ENCODE assay signal across 10 cellular contexts in the genomic region with DNA sequence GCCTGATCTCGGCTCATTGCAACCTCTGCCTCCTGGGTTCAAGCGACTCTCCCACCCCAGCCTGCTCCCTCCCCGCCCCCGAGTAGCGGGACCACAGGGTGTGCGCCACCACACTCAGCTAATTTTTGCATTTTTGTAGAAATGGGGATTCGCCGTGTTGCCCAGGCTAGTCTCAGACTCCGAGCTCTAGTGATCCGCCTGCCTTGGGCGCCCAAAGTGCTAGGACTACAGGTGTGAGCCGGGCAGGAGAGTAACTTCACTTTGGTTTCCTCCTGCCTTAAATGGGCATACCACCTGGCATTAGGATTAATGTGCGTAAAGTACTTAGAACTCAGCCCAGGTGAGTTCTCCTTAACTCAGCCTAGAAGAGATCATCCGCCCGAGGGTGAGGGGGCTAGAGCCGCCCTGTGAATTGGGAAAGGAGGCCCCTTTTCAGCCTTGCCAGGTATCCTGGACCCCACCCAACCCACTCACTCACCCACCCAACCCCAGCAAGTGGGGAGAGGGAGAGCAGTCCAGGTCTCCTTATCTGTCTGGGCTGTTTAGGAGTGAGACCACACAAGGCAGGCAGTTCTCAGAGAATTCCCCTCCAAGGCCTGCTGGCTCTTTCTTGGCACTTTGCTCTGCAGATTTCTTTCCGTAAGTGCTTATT. TPM values are rescaled to one million over a fixed set of nuclear protein-coding genes. Genes with fewer than 3 reads are reported as not detected.
A peak's percentile ranks its signal among the peaks of the same experiment; 100 is the strongest.
DNase-seq lines count a peak whose midpoint lies in the region; ATAC-seq, FAIRE-seq and TF ChIP-seq lines count a peak whose summit lies in the region.
"Had no signal": no experiment of that assay in that cellular context is flagged by ENCODE, and none has a peak within 500 bp of the region (broad histone marks: within the 10 kb centered on the region; RNA-seq: fewer than 3 reads in every experiment).

No MANE protein-coding gene starts in this region.

- WGBS in pancreas, 2 donors, result 90 to 93% methylated on average over 17 of the region's 17 CpGs

- DNase-seq in CD8-positive, alpha-beta memory T cell, result peak in 1 of 5 donors; percentile 53
- DNase-seq in NCI-H510A treated with DMSO at 0.1 percent for 48 hours (lab: John Stamatoyannopoulos, UW), result peak; percentile 69
- DNase-seq in effector memory CD4-positive, alpha-beta T cell, result no peak
- no peak for DNase-seq in pancreas
- no peak for DNase-seq in germinal center (ENCODE audit: low spot score)
- DNase-seq in GM10248 (ENCODE audit: extremely low spot score), result no peak
- DNase-seq in stimulated activated CD4-positive, alpha-beta T cell treated with anti-CD3 and anti-CD28 coated beads, Interleukin-2, amount 100 ng/mL, for 48 hours, result no peak
- no peak for DNase-seq in NCI-H1417 treated with DMSO at 0.1 percent for 48 hours (lab: John Stamatoyannopoulos, UW)
- DNase-seq: central memory CD4-positive, alpha-beta T cell had no signal

- peaks cover 14% of the 10 kb centered on the region for H3K36me3 ChIP-seq in CD8-positive, alpha-beta memory T cell (ENCODE audit: insufficient read depth, low read length)
- peaks cover 22% of the 10 kb centered on the region for H3K36me3 ChIP-seq in effector memory CD4-positive, alpha-beta T cell (ENCODE audit: control insufficient read depth, insufficient read depth, low read length)
- H3K36me3 ChIP-seq in pancreas, result peaks cover 0 to 5% (median 0%) of the 10 kb centered on the region in 3 donors

- H3K4me3 ChIP-seq in CD8-positive, alpha-beta memory T cell (ENCODE audit: low read length), result peak overlapping the region; percentile 45
- H3K4me3 ChIP-seq in effector memory CD4-positive, alpha-beta T cell (ENCODE audit: insufficient read depth, low read depth, low read length, poor library complexity, severe bottlenecking), result peak overlapping the region; percentile 99
- H3K4me3 ChIP-seq in pancreas, result peak overlapping the region in 1 of 4 donors; percentile 70

- H3K9me3 Mint-ChIP-seq in CD8-positive, alpha-beta memory T cell, result peaks cover 0 to 15% (median 6%) of the 10 kb centered on the region in 5 donors

- H3K36me3 Mint-ChIP-seq in CD8-positive, alpha-beta memory T cell, result peaks cover 13 to 32% (median 13%) of the 10 kb centered on the region in 3 donors

- CTCF ChIA-PET in CD8-positive, alpha-beta memory T cell (lab: Charles Lee), result interaction anchor here (4.2 kb wide), 1 partner anchor 8 kb away, joined by 70 read pairs; no protein-coding TSS in a partner anchor
- CTCF ChIA-PET in GM10248 (lab: Yijun Ruan, JAX), result no interaction called here

- POLR2A ChIA-PET in CD8-positive, alpha-beta memory T cell (lab: Charles Lee), result interaction anchor here (0.6 to 4.3 kb wide), 3 partner anchors 8 to 118 kb away, joined by 3 to 96 read pairs (median 5); no protein-coding TSS in a partner anchor
- POLR2A ChIA-PET in GM10248 (lab: Yijun Ruan, JAX), result interaction anchor here (1.2 kb wide), 1 partner anchor 31 kb away, joined by 4 read pairs; a partner anchor contains a TSS

- peaks cover 60% of the 10 kb centered on the region for H3K4me1 ChIP-seq in CD8-positive, alpha-beta memory T cell (ENCODE audit: insufficient read depth, low read length)
- peaks cover 54% of the 10 kb centered on the region for H3K4me1 ChIP-seq in effector memory CD4-positive, alpha-beta T cell (ENCODE audit: control insufficient read depth, insufficient read depth, low read length, poor library complexity, severe bottlenecking)
- H3K4me1 ChIP-seq in pancreas, result peaks cover under 1 to 20% (median under 1%) of the 10 kb centered on the region in 3 donors

- peak overlapping the region; percentile 94 to 100 (median 99) for H3K27ac Mint-ChIP-seq in CD8-positive, alpha-beta memory T cell

- no peak for TF ChIP-seq CTCF in pancreas (IDR thresholded peaks at IDR 0.05)
- TF ChIP-seq CTCF in GM10248 (IDR thresholded peaks at IDR 0.05; ENCODE audit: control extremely low read depth, extremely low read depth, low read depth, missing control alignments), result no peak

- H3K9me3 ChIP-seq in CD8-positive, alpha-beta memory T cell (ENCODE audit: low read length), result no peaks in the 10 kb centered on the region
- no peaks in the 10 kb centered on the region for H3K9me3 ChIP-seq in effector memory CD4-positive, alpha-beta T cell (ENCODE audit: control insufficient read depth, low read length)
- no peaks in the 10 kb centered on the region for H3K9me3 ChIP-seq in pancreas

- no peak for FAIRE-seq in pancreas (lab: Jason Lieb, UNC)

- no peak for ATAC-seq in pancreas

- H3K27me3 ChIP-seq in CD8-positive, alpha-beta memory T cell (ENCODE audit: insufficient read depth, low read length, poor library complexity, severe bottlenecking), result no peaks in the 10 kb centered on the region
- no peaks in the 10 kb centered on the region for H3K27me3 ChIP-seq in effector memory CD4-positive, alpha-beta T cell (replicated peaks; ENCODE audit: control insufficient read depth, insufficient read depth, low read length, poor library complexity, severe bottlenecking)
- H3K27me3 ChIP-seq in pancreas, result no peaks in the 10 kb centered on the region

- H3K4me3 Mint-ChIP-seq in CD8-positive, alpha-beta memory T cell, result peak overlapping the region; percentile 46 to 94 (median 92)

- peaks cover 46 to 67% (median 56%) of the 10 kb centered on the region in 3 donors for H3K4me1 Mint-ChIP-seq in CD8-positive, alpha-beta memory T cell

- peaks cover 0 to 31% of the 10 kb centered on the region in 2 donors for H3K27me3 Mint-ChIP-seq in CD8-positive, alpha-beta memory T cell

- peak overlapping the region; percentile 85 for H3K27ac ChIP-seq in CD8-positive, alpha-beta memory T cell (ENCODE audit: low read depth, low read length)
- peak overlapping the region; percentile 100 for H3K27ac ChIP-seq in effector memory CD4-positive, alpha-beta T cell (ENCODE audit: insufficient read depth, low read length, poor library complexity, severe bottlenecking)
- H3K27ac ChIP-seq in pancreas, result peak overlapping the region; percentile 64 to 99 (median 82)

- intact Hi-C loops in pancreas (cut with DNase I), result no loop called here

RNA-seq across cellular contexts. Expression of a gene that starts 1.3 kb away (rescaled TPM):
- 10 to 100 TPM; 32.8 to 36.4 TPM for total RNA-seq in CD8-positive, alpha-beta memory T cell
- 355 TPM for polyA plus RNA-seq in CD8-positive, alpha-beta memory T cell
- 10 to 100 TPM; 20.2 to 45.6 (median 31.9) TPM for total RNA-seq in pancreas
- 100 to 1,000 TPM; 104 to 151 TPM for polyA plus RNA-seq in pancreas
- polyA plus RNA-seq: neural cell had no signal

RNA-seq across cellular contexts. Expression of a gene that starts 7.1 kb away (rescaled TPM):
- total RNA-seq in CD8-positive, alpha-beta memory T cell, result 10 to 100 TPM; 35.2 to 36.4 TPM
- polyA plus RNA-seq in CD8-positive, alpha-beta memory T cell, result 4.0 TPM
- 10 to 100 TPM in 1 of 6 donors, 1 to 10 TPM in 5; 3.1 to 15.0 (median 7.8) TPM for total RNA-seq in pancreas
- 10 to 100 TPM in 1 of 2 donors, 1 to 10 TPM in 1; 6.8 to 12.8 TPM for polyA plus RNA-seq in pancreas

RNA-seq across cellular contexts. Expression of a gene that starts 14.2 kb away (rescaled TPM):
- total RNA-seq in CD8-positive, alpha-beta memory T cell, result 10 to 100 TPM; 39.3 to 39.6 TPM
- polyA plus RNA-seq in CD8-positive, alpha-beta memory T cell, result 56.8 TPM
- total RNA-seq in pancreas, result 10 to 100 TPM; 15.2 to 23.9 (median 17.5) TPM
- polyA plus RNA-seq in pancreas, result 10 to 100 TPM; 13.2 to 21.0 TPM

RNA-seq across cellular contexts. Expression of a gene that starts 14.5 kb away (rescaled TPM):
- 10 to 100 TPM; 44.6 to 46.9 TPM for total RNA-seq in CD8-positive, alpha-beta memory T cell
- polyA plus RNA-seq in CD8-positive, alpha-beta memory T cell, result 50.2 TPM
- total RNA-seq in pancreas, result 10 to 100 TPM; 11.3 to 17.7 (median 14.6) TPM
- polyA plus RNA-seq in pancreas, result 10 to 100 TPM; 28.1 to 41.1 TPM

RNA-seq across cellular contexts. Expression of a gene that starts 30.4 kb away (rescaled TPM):
- total RNA-seq in CD8-positive, alpha-beta memory T cell, result 1,000 to 10,000 TPM; 2,654 to 2,668 TPM
- 1,795 TPM for polyA plus RNA-seq in CD8-positive, alpha-beta memory T cell
- 1,000 to 10,000 TPM in 5 of 6 donors, 100 to 1,000 TPM in 1; 920 to 1,759 (median 1,167) TPM for total RNA-seq in pancreas
- polyA plus RNA-seq in pancreas, result 1,000 to 10,000 TPM; 1,276 to 1,384 TPM
